In genomic region chr20:298755-299391, GRCh38 we compare ENCODE assay signal across 9 cellular contexts. TPM values are rescaled to one million over a fixed set of nuclear protein-coding genes. Genes with fewer than 3 reads are reported as not detected.
A peak's percentile ranks its signal among the peaks of the same experiment; 100 is the strongest.
DNase-seq lines count a peak whose midpoint lies in the region; ATAC-seq, FAIRE-seq and TF ChIP-seq lines count a peak whose summit lies in the region.
"Had no signal": no experiment of that assay in that cellular context is flagged by ENCODE, and none has a peak within 500 bp of the region (broad histone marks: within the 10 kb centered on the region; RNA-seq: fewer than 3 reads in every experiment).

No MANE protein-coding gene starts in this region.

- H3K36me3 ChIP-seq in IMR-90 (ENCODE audit: control insufficient read depth, insufficient read depth, low read length): peaks cover 5% of the 10 kb centered on the region; the same call in 1 of the 2 replicates
- peaks cover 0 to 3% of the 10 kb centered on the region in 2 donors for H3K36me3 ChIP-seq in kidney (ENCODE audit: control insufficient read depth in 1 of 2, insufficient read depth in 2 of 2, low read length in 2 of 2)
- peaks cover 0 to 8% (median 0%) of the 10 kb centered on the region in 5 donors for H3K36me3 ChIP-seq in subcutaneous abdominal adipose tissue (ENCODE audit: control insufficient read depth in 5 of 5, insufficient read depth in 5 of 5, low read length in 5 of 5)

- no peak overlapping the region for H2BK20ac ChIP-seq in IMR-90 (ENCODE audit: low read depth, low read length)

- peak overlapping the region; percentile 90 for H3K9ac ChIP-seq in IMR-90 (ENCODE audit: low read depth, low read length)
- peak overlapping the region; percentile 98 to 99 for H3K9ac ChIP-seq in kidney (ENCODE audit: low read length in 2 of 2)
- peak overlapping the region; percentile 68 to 98 (median 91) for H3K9ac ChIP-seq in subcutaneous abdominal adipose tissue (ENCODE audit: low read length in 5 of 5)

- peak overlapping the region; percentile 97 for H2AK5ac ChIP-seq in IMR-90 (ENCODE audit: low read depth, low read length)

- ATAC-seq in IMR-90 (ENCODE audit: low read depth) (no peak), HG03139 (IDR thresholded peaks at IDR 0.05; ENCODE audit: unreplicated experiment) (no peak)
- ATAC-seq in activated naive CD8-positive, alpha-beta T cell treated with anti-CD3 and anti-CD28 coated beads, Interleukin-2, amount 10 ng/mL, durations not matched to agents 7 days and 5 days (ENCODE audit: low read depth): no peak

- H3K18ac ChIP-seq in IMR-90 (ENCODE audit: low read depth, low read length): peak overlapping the region; percentile 83

- peak overlapping the region; percentile 71; the same call in 1 of the 2 replicates for H4K91ac ChIP-seq in IMR-90 (ENCODE audit: insufficient read depth, low read depth, low read length)

- peaks cover 31% of the 10 kb centered on the region for H3K36me3 Mint-ChIP-seq in activated naive CD8-positive, alpha-beta T cell treated with anti-CD3 and anti-CD28 coated beads, Interleukin-2, amount 10 ng/mL, durations not matched to agents 7 days and 5 days

- peak overlapping the region; percentile 97 for H3K14ac ChIP-seq in IMR-90 (replicated peaks; ENCODE audit: low read depth, low read length)

- H4K5ac ChIP-seq in IMR-90 (ENCODE audit: low read depth, low read length): peak overlapping the region; percentile 86; the same call in 1 of the 2 replicates

- no peaks in the 10 kb centered on the region for H3K9me3 Mint-ChIP-seq in activated naive CD8-positive, alpha-beta T cell treated with anti-CD3 and anti-CD28 coated beads, Interleukin-2, amount 10 ng/mL, durations not matched to agents 7 days and 5 days

- H3K27ac Mint-ChIP-seq in activated naive CD8-positive, alpha-beta T cell treated with anti-CD3 and anti-CD28 coated beads, Interleukin-2, amount 10 ng/mL, durations not matched to agents 7 days and 5 days: peak overlapping the region; percentile 98

- H3K27ac ChIP-seq in IMR-90 (ENCODE audit: insufficient read depth, low read length): peak overlapping the region; percentile 99
- peak overlapping the region; percentile 95 to 99 for H3K27ac ChIP-seq in kidney (ENCODE audit: low read depth in 2 of 2, low read length in 2 of 2)
- H3K27ac ChIP-seq in subcutaneous abdominal adipose tissue (ENCODE audit: low read depth, low read length): peak overlapping the region; percentile 78

- peaks cover 33% of the 10 kb centered on the region for H4K20me1 ChIP-seq in IMR-90 (ENCODE audit: insufficient read depth, low read length)

- peaks cover 22% of the 10 kb centered on the region for H3K9me1 ChIP-seq in IMR-90 (ENCODE audit: insufficient read depth, low read length)

- H2BK120ac ChIP-seq in IMR-90 (ENCODE audit: low read depth, low read length): peak overlapping the region; percentile 58; the same call in 1 of the 2 replicates

- in situ Hi-C loops in IMR-90 (cut with MboI; ENCODE audit: low sequenced_read_pairs): no loop called here

- H3K4me3 ChIP-seq in IMR-90 (ENCODE audit: insufficient read depth, low read depth, low read length) (peak overlapping the region; percentile 100), kidney (ENCODE audit: low read length in 2 of 2) (peak overlapping the region; percentile 87 to 97), subcutaneous abdominal adipose tissue (ENCODE audit: low read depth in 1 of 5, low read length in 5 of 5) (peak overlapping the region; percentile 85 to 95 (median 90))

- H2BK5ac ChIP-seq in IMR-90 (ENCODE audit: low read depth, low read length, poor library complexity, severe bottlenecking): peak overlapping the region; percentile 92

- H3K56ac ChIP-seq in IMR-90 (ENCODE audit: extremely low read depth, insufficient read depth, low read length): peak overlapping the region; percentile 41; the same call in 1 of the 2 replicates

- H2AFZ ChIP-seq in IMR-90 (replicated peaks; ENCODE audit: low read length, poor library complexity): peak overlapping the region; percentile 89

- H3K4ac ChIP-seq in IMR-90 (ENCODE audit: low read depth, low read length): peak overlapping the region; percentile 98

- WGBS in IMR-90 (ENCODE audit: extremely low coverage in 2 of 2, insufficient read length in 1 of 2), 2 experiments: no CpG with 5 or more reads among the region's 16 CpGs

- intact Hi-C loops in IMR-90 (cut with micrococcal nuclease) (no loop called here), kidney (cut with DNase I) (no loop called here)

- H3K27me3 ChIP-seq in IMR-90 (ENCODE audit: control insufficient read depth, insufficient read depth, low read length) (no peaks in the 10 kb centered on the region), subcutaneous abdominal adipose tissue (ENCODE audit: control insufficient read depth in 5 of 5, insufficient read depth in 4 of 5, low read length in 5 of 5) (no peaks in the 10 kb centered on the region)

- FAIRE-seq in kidney (lab: Jason Lieb, UNC): no peak

- H2BK15ac ChIP-seq in IMR-90 (ENCODE audit: low read depth, low read length): no peak overlapping the region

- peak overlapping the region; percentile 99 for H3K4me2 ChIP-seq in IMR-90 (ENCODE audit: low read depth, low read length)

- H3K9me3 ChIP-seq in IMR-90 (ENCODE audit: control insufficient read depth, insufficient read depth, low read length): no peaks in the 10 kb centered on the region
- no peaks in the 10 kb centered on the region for H3K9me3 ChIP-seq in kidney (ENCODE audit: control insufficient read depth in 1 of 2, low read length in 2 of 2)
- no peaks in the 10 kb centered on the region for H3K9me3 ChIP-seq in subcutaneous abdominal adipose tissue (ENCODE audit: control insufficient read depth in 5 of 5, low read length in 5 of 5)

- TF ChIP-seq POLR2A in IMR-90 (IDR thresholded peaks at IDR 0.05; ENCODE audit: low read depth, low read length): no peak

- TF ChIP-seq RAD21 in IMR-90 (IDR thresholded peaks at IDR 0.05; ENCODE audit: low read length): no peak

- peak overlapping the region; percentile 58 to 88; a peak in 2 of 4 replicates for H4K8ac ChIP-seq in IMR-90 (ENCODE audit: low read depth in 2 of 2, low read length in 2 of 2)

- peak overlapping the region; percentile 99 for H2AK9ac ChIP-seq in IMR-90 (replicated peaks; ENCODE audit: low read depth, low read length, poor library complexity)

- no peak for TF ChIP-seq CTCF in IMR-90 (conservative IDR thresholded peaks at IDR 0.05; ENCODE audit: low read depth, low read length)
- no peak for TF ChIP-seq CTCF in kidney (IDR thresholded peaks at IDR 0.05; ENCODE audit: borderline replicate concordance, extremely low read depth, insufficient read depth)

- dilution Hi-C loops in IMR-90 (cut with HindIII; ENCODE audit: low sequenced_read_pairs, unreplicated experiment): no loop called here

- H3K23ac ChIP-seq in IMR-90 (ENCODE audit: low read depth, low read length): peak overlapping the region; percentile 97

- CTCF ChIA-PET in IMR-90 (lab: Yijun Ruan, JAX): interaction anchor here (0.9 to 1.5 kb wide), 3 partner anchors 10 to 32 kb away, joined by 3 read pairs; no protein-coding TSS in a partner anchor

- H3K27me3 Mint-ChIP-seq in activated naive CD8-positive, alpha-beta T cell treated with anti-CD3 and anti-CD28 coated beads, Interleukin-2, amount 10 ng/mL, durations not matched to agents 7 days and 5 days: no peaks in the 10 kb centered on the region

- POLR2A ChIA-PET in IMR-90 (lab: Charles Lee; ENCODE audit: unreplicated experiment): no interaction called here
- POLR2A ChIA-PET in activated naive CD8-positive, alpha-beta T cell treated with anti-CD3 and anti-CD28 coated beads, Interleukin-2, amount 10 ng/mL, durations not matched to agents 7 days and 5 days (lab: Charles Lee): interaction anchor here (0.9 to 7.8 kb wide), 4 partner anchors 10 to 32 kb away, joined by 3 to 84 read pairs (median 18); partner anchors contain the start of gene SOX12

- H3K79me1 ChIP-seq in IMR-90 (ENCODE audit: low read depth in 1 of 2, low read length in 2 of 2): peaks cover 33 to 51% of the 10 kb centered on the region in 2 experiments

- H3K4me1 ChIP-seq in IMR-90 (ENCODE audit: control insufficient read depth, insufficient read depth, low read length) (peaks cover 18% of the 10 kb centered on the region), kidney (ENCODE audit: control insufficient read depth in 1 of 2, insufficient read depth in 1 of 2, low read depth in 1 of 2, low read length in 2 of 2) (peaks cover 22 to 27% of the 10 kb centered on the region in 2 donors), subcutaneous abdominal adipose tissue (ENCODE audit: control insufficient read depth in 5 of 5, insufficient read depth in 5 of 5, low read length in 5 of 5) (peaks cover 7 to 43% (median 39%) of the 10 kb centered on the region in 5 donors)

- no TSS peak for BruUV-seq in IMR-90 (replicated peaks; lab: Mats Ljungman, UMichigan)

- DNase-seq in IMR-90 (no peak), kidney (no peak), NCI-H345 (lab: John Stamatoyannopoulos, UW) (no peak), NCI-H1048 (lab: John Stamatoyannopoulos, UW) (no peak), foreskin melanocyte (no peak)
- DNase-seq in activated naive CD8-positive, alpha-beta T cell treated with anti-CD3 and anti-CD28 coated beads, Interleukin-2, amount 10 ng/mL, durations not matched to agents 7 days and 5 days: no peak

- H3K4me1 Mint-ChIP-seq in activated naive CD8-positive, alpha-beta T cell treated with anti-CD3 and anti-CD28 coated beads, Interleukin-2, amount 10 ng/mL, durations not matched to agents 7 days and 5 days: peaks cover 37% of the 10 kb centered on the region

- H3K4me3 Mint-ChIP-seq in activated naive CD8-positive, alpha-beta T cell treated with anti-CD3 and anti-CD28 coated beads, Interleukin-2, amount 10 ng/mL, durations not matched to agents 7 days and 5 days: peak overlapping the region; percentile 98

RNA-seq across cellular contexts. Expression of gene ZCCHC3, which starts 1.5 kb away (rescaled TPM):
- total RNA-seq in IMR-90 (2012; rRNA removed) (10.9 and 13.9 TPM in 2 replicates), kidney (16.4 TPM)
- polyA plus RNA-seq in IMR-90 (2012; rRNA removed) (8.2 and 8.8 TPM in 2 replicates), kidney (ENCODE audit: insufficient read depth, low read depth, low replicate concordance) (12.8 TPM)
- 7.4 and 8.5 TPM in 2 replicates for polyA plus RNA-seq in IMR-90 (2012; cell fraction: cytosol; rRNA removed)
- polyA plus RNA-seq in IMR-90 (2012; cell fraction: nucleus; rRNA removed; ENCODE audit: low replicate concordance): 5.2 and 7.5 TPM in 2 replicates
- total RNA-seq in activated naive CD8-positive, alpha-beta T cell treated with anti-CD3 and anti-CD28 coated beads, Interleukin-2, amount 10 ng/mL, durations not matched to agents 7 days and 5 days: 10 to 100 TPM; 30.0 to 30.6 TPM

RNA-seq across cellular contexts. Expression of gene C20orf96, which starts 8.3 kb away (rescaled TPM):
- total RNA-seq in IMR-90 (2012; rRNA removed): 1.1 and 2.0 TPM in 2 replicates
- 9.4 and 9.8 TPM in 2 replicates for polyA plus RNA-seq in IMR-90 (2012; rRNA removed)
- 4.7 and 4.8 TPM in 2 replicates for polyA plus RNA-seq in IMR-90 (2012; cell fraction: cytosol; rRNA removed)
- 15.6 and 30.1 TPM in 2 replicates for polyA plus RNA-seq in IMR-90 (2012; cell fraction: nucleus; rRNA removed; ENCODE audit: low replicate concordance)
- 10 to 100 TPM in 1 of 2 experiments, 1 to 10 TPM in 1; 9.6 to 11.7 TPM for total RNA-seq in activated naive CD8-positive, alpha-beta T cell treated with anti-CD3 and anti-CD28 coated beads, Interleukin-2, amount 10 ng/mL, durations not matched to agents 7 days and 5 days
- total RNA-seq in kidney: 9.4 TPM
- polyA plus RNA-seq in kidney (ENCODE audit: insufficient read depth, low read depth, low replicate concordance): 12.5 TPM

RNA-seq across cellular contexts. Expression of gene SOX12, which starts 26.5 kb away (rescaled TPM):
- total RNA-seq in IMR-90 (2012; rRNA removed): 1.1 TPM in 2 replicates
- 6.2 and 6.4 TPM in 2 replicates for polyA plus RNA-seq in IMR-90 (2012; rRNA removed)
- polyA plus RNA-seq in IMR-90 (2012; cell fraction: cytosol; rRNA removed): 9.7 and 10.0 TPM in 2 replicates
- 15.8 and 22.6 TPM in 2 replicates for polyA plus RNA-seq in IMR-90 (2012; cell fraction: nucleus; rRNA removed; ENCODE audit: low replicate concordance)
- 10 to 100 TPM; 10.1 to 10.6 TPM for total RNA-seq in activated naive CD8-positive, alpha-beta T cell treated with anti-CD3 and anti-CD28 coated beads, Interleukin-2, amount 10 ng/mL, durations not matched to agents 7 days and 5 days
- 12.7 TPM for total RNA-seq in kidney
- 11.3 TPM for polyA plus RNA-seq in kidney (ENCODE audit: insufficient read depth, low read depth, low replicate concordance)

RNA-seq across cellular contexts. Expression of gene DEFB132, which starts 41.3 kb away (rescaled TPM):
- total RNA-seq in IMR-90 (2012; rRNA removed) (not detected in 2 replicates), kidney (not detected)
- polyA plus RNA-seq in IMR-90 (2012; rRNA removed) (not detected in 2 replicates), kidney (ENCODE audit: insufficient read depth, low read depth, low replicate concordance) (0.24 TPM)
- not detected in 2 replicates for polyA plus RNA-seq in IMR-90 (2012; cell fraction: cytosol; rRNA removed)
- polyA plus RNA-seq in IMR-90 (2012; cell fraction: nucleus; rRNA removed; ENCODE audit: low replicate concordance): not detected in 2 replicates
- total RNA-seq in activated naive CD8-positive, alpha-beta T cell treated with anti-CD3 and anti-CD28 coated beads, Interleukin-2, amount 10 ng/mL, durations not matched to agents 7 days and 5 days: not detected
- total RNA-seq: HT1080 had no signal

RNA-seq across cellular contexts. Expression of gene NRSN2, which starts 48.0 kb away (rescaled TPM):
- total RNA-seq in IMR-90 (2012; rRNA removed): 9.9 and 17.5 TPM in 2 replicates
- polyA plus RNA-seq in IMR-90 (2012; rRNA removed): 75.1 and 101 TPM in 2 replicates
- polyA plus RNA-seq in IMR-90 (2012; cell fraction: cytosol; rRNA removed): 67.5 and 73.6 TPM in 2 replicates
- 35.0 and 62.6 TPM in 2 replicates for polyA plus RNA-seq in IMR-90 (2012; cell fraction: nucleus; rRNA removed; ENCODE audit: low replicate concordance)
- 1 to 10 TPM; 3.6 to 3.7 TPM for total RNA-seq in activated naive CD8-positive, alpha-beta T cell treated with anti-CD3 and anti-CD28 coated beads, Interleukin-2, amount 10 ng/mL, durations not matched to agents 7 days and 5 days
- 48.1 TPM for total RNA-seq in kidney
- polyA plus RNA-seq in kidney (ENCODE audit: insufficient read depth, low read depth, low replicate concordance): 50.0 TPM
